ENCODE assay signal across 13 cellular contexts in the genomic region with DNA sequence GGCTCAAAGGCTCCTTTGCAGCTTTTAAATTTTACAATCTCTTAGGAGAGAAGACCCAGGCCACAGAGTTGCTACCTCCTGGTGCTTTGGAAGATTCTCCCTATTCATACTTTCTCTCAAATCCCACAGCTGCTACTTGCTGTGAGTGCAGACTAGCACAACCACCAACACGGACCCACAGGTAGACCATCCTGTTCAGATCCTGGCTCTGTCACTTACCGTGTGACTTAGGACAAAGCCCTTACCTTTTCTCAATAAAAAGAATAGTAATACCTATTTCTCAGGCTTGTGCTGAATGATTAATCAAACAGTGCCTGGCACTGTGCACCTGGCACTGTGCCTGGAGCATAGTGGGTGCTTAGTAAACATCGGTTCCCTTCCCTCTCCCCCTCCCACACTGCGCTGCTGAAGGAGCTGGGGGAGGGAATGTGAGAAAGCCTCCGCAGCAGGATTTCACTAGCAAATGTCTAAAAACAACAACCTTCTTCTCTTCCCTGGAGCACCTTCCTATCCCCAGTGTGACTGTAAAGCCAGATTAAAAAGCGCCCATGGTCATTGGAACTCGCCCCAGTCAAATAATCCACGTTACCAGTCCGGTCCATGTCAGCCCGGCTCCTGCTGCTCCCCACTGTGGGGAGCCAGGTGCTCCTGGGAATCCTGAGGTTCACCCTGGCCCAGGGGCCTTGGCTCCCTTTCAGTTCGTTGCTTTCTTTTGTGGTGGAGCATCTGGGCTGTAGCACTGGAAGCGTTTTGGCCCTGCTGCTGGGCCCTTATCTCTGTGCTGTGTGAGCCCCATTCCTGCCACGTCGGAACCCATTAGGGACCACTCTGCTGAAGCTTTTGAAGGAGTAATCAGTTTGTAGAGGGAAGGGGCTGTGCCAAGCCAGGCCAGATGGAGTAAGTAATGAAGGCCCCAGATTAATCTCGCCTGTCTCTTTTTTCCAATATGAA.
DNase-seq lines count a peak whose midpoint lies in the region; ATAC-seq, FAIRE-seq and TF ChIP-seq lines count a peak whose summit lies in the region.
"Had no signal": no experiment of that assay in that cellular context is flagged by ENCODE, and none has a peak within 500 bp of the region (broad histone marks: within the 10 kb centered on the region; RNA-seq: fewer than 3 reads in every experiment).

No MANE protein-coding gene starts in this region.

- FAIRE-seq in endothelial cell of umbilical vein (lab: Jason Lieb, UNC) = no peak
- FAIRE-seq: islet of Langerhans had no signal

- TF ChIP-seq CTCF in endothelial cell of umbilical vein (IDR thresholded peaks at IDR 0.05; ENCODE audit: extremely low read depth in 1 of 2, insufficient read depth in 1 of 2, low read depth in 1 of 2, low read length in 2 of 2) (no peak), GM10266 (IDR thresholded peaks at IDR 0.05; ENCODE audit: control insufficient read depth, insufficient read depth, low read depth, missing control alignments) (no peak)

- H3K9me3 Mint-ChIP-seq in activated naive CD4-positive, alpha-beta T cell treated with anti-CD3 and anti-CD28 coated beads, Interleukin-2, amount 10 ng/mL, durations not matched to agents 7 days and 5 days = peaks cover 10% of the 10 kb centered on the region

- POLR2A ChIA-PET in endothelial cell of umbilical vein (lab: Charles Lee) = interaction anchor here (0.8 kb wide), 1 partner anchor 24 kb away, joined by 3 read pairs; no protein-coding TSS in a partner anchor

- no peak overlapping the region for H3K9ac ChIP-seq in endothelial cell of umbilical vein (replicated peaks; ENCODE audit: extremely low read depth, insufficient read depth, low read length)

- H3K27ac ChIP-seq in endothelial cell of umbilical vein (ENCODE audit: insufficient read depth, low read depth, low read length) = no peak overlapping the region
- H3K27ac ChIP-seq: right lobe of liver, SJSA1 had no signal

- no peaks in the 10 kb centered on the region for H3K4me1 ChIP-seq in endothelial cell of umbilical vein (ENCODE audit: control insufficient read depth, extremely low read depth, insufficient read depth, low read length)

- H3K9me3 ChIP-seq in endothelial cell of umbilical vein (replicated peaks; ENCODE audit: control insufficient read depth, insufficient read depth, low read length) = no peaks in the 10 kb centered on the region
- H3K9me3 ChIP-seq: right lobe of liver, SJSA1 had no signal

- H3K36me3 ChIP-seq in endothelial cell of umbilical vein (ENCODE audit: control insufficient read depth in 2 of 2, extremely low read depth in 1 of 2, insufficient read depth in 2 of 2, low read length in 2 of 2) = no peaks in the 10 kb centered on the region
- H3K36me3 ChIP-seq: right lobe of liver, SJSA1 had no signal

- H3K79me2 ChIP-seq in endothelial cell of umbilical vein (ENCODE audit: control insufficient read depth, insufficient read depth, low read length) = no peaks in the 10 kb centered on the region

- H3K27me3 Mint-ChIP-seq in activated naive CD4-positive, alpha-beta T cell treated with anti-CD3 and anti-CD28 coated beads, Interleukin-2, amount 10 ng/mL, durations not matched to agents 7 days and 5 days = peaks cover 4% of the 10 kb centered on the region

- H3K36me3 Mint-ChIP-seq in activated naive CD4-positive, alpha-beta T cell treated with anti-CD3 and anti-CD28 coated beads, Interleukin-2, amount 10 ng/mL, durations not matched to agents 7 days and 5 days = peaks cover 3% of the 10 kb centered on the region

- dilution Hi-C loops in endothelial cell of umbilical vein (cut with MboI; ENCODE audit: extremely low pct_ligation_motif_present, low sequenced_read_pairs) = loop anchor here (25.0 kb wide), 2 partner anchors 462 to 562 kb away; no protein-coding TSS in a partner anchor

- no peaks in the 10 kb centered on the region for H3K9me1 ChIP-seq in endothelial cell of umbilical vein (replicated peaks; ENCODE audit: control insufficient read depth, extremely low read depth, insufficient read depth, low read length)

- H3K4me1 Mint-ChIP-seq in activated naive CD4-positive, alpha-beta T cell treated with anti-CD3 and anti-CD28 coated beads, Interleukin-2, amount 10 ng/mL, durations not matched to agents 7 days and 5 days = no peaks in the 10 kb centered on the region

- no peak overlapping the region for H3K27ac Mint-ChIP-seq in activated naive CD4-positive, alpha-beta T cell treated with anti-CD3 and anti-CD28 coated beads, Interleukin-2, amount 10 ng/mL, durations not matched to agents 7 days and 5 days
- H3K27ac Mint-ChIP-seq: activated naive CD8-positive, alpha-beta T cell had no signal

- H2AFZ ChIP-seq in endothelial cell of umbilical vein (ENCODE audit: low read depth, low read length) = peak overlapping the region; percentile 17

- no peak for TF ChIP-seq POLR2A in endothelial cell of umbilical vein (IDR thresholded peaks at IDR 0.05; ENCODE audit: low read depth, low read length)

- intact Hi-C loops in endothelial cell of umbilical vein (cut with micrococcal nuclease) = loop anchor here (1.0 kb wide), 4 partner anchors 60 to 568 kb away; no protein-coding TSS in a partner anchor

- no peak overlapping the region for H3K4me3 ChIP-seq in endothelial cell of umbilical vein (replicated peaks in 1 of 3; ENCODE audit: insufficient read depth in 1 of 3, low read depth in 1 of 3, low read length in 3 of 3)
- H3K4me3 ChIP-seq: right lobe of liver, SJSA1 had no signal

- CTCF ChIA-PET in endothelial cell of umbilical vein (lab: Charles Lee) = interaction anchor here (0.7 to 9.0 kb wide), 50 partner anchors 8 to 593 kb away, joined by 3 to 224 read pairs (median 4); a partner anchor contains a TSS
- CTCF ChIA-PET in activated naive CD4-positive, alpha-beta T cell treated with anti-CD3 and anti-CD28 coated beads, Interleukin-2, amount 10 ng/mL, durations not matched to agents 7 days and 5 days (lab: Charles Lee) = interaction anchor here (0.9 to 1.2 kb wide), 3 partner anchors 16 to 572 kb away, joined by 3 to 6 read pairs (median 5); no protein-coding TSS in a partner anchor

- H3K27me3 ChIP-seq in endothelial cell of umbilical vein (ENCODE audit: control insufficient read depth in 2 of 2, insufficient read depth in 2 of 2, low read length in 2 of 2) = peaks cover 0 to 4% of the 10 kb centered on the region in 2 experiments
- H3K27me3 ChIP-seq: right lobe of liver, SJSA1 had no signal

- peak; percentile 14 for DNase-seq in Ammon's horn (ENCODE audit: low spot score)
- peak; percentile 69 for DNase-seq in NCI-H82 (lab: John Stamatoyannopoulos, UW)
- DNase-seq in endothelial cell of umbilical vein (ENCODE audit: low read depth, low spot score) = no peak
- peak; percentile 7 for DNase-seq in occipital lobe (lab: John Stamatoyannopoulos, UW)
- no peak for DNase-seq in GM10266 (ENCODE audit: extremely low spot score)
- no peak for DNase-seq in activated naive CD4-positive, alpha-beta T cell treated with anti-CD3 and anti-CD28 coated beads, Interleukin-2, amount 10 ng/mL, durations not matched to agents 7 days and 5 days
- DNase-seq in A172 (ENCODE audit: low spot score) = no peak
- DNase-seq: NCI-H187 had no signal

- ATAC-seq in GM21367 (IDR thresholded peaks at IDR 0.05; ENCODE audit: unreplicated experiment) = no peak

- H4K20me1 ChIP-seq in endothelial cell of umbilical vein (replicated peaks; ENCODE audit: control insufficient read depth, extremely low read depth, insufficient read depth, low read length) = no peaks in the 10 kb centered on the region

- no peak overlapping the region for H3K4me2 ChIP-seq in endothelial cell of umbilical vein (ENCODE audit: insufficient read depth, low read length)

- no peak overlapping the region for H3K4me3 Mint-ChIP-seq in activated naive CD4-positive, alpha-beta T cell treated with anti-CD3 and anti-CD28 coated beads, Interleukin-2, amount 10 ng/mL, durations not matched to agents 7 days and 5 days
- H3K4me3 Mint-ChIP-seq: activated naive CD8-positive, alpha-beta T cell had no signal

- no TSS peak for BruUV-seq in endothelial cell of umbilical vein (replicated peaks; lab: Mats Ljungman, UMichigan)

TF ChIP-seq in endothelial cell of umbilical vein, 7 proteins besides CTCF, POLR2A, EP300 and RAD21:
- TF ChIP-seq, protein P1, sequence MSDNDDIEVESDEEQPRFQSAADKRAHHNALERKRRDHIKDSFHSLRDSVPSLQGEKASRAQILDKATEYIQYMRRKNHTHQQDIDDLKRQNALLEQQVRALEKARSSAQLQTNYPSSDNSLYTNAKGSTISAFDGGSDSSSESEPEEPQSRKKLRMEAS (IDR thresholded peaks at IDR 0.05; ENCODE audit: insufficient read depth, insufficient read length) = no peak
- TF ChIP-seq POLR2AphosphoS5 (IDR thresholded peaks at IDR 0.05; ENCODE audit: insufficient read depth, low read depth, low read length) (no peak), MYC (IDR thresholded peaks at IDR 0.05; ENCODE audit: low read depth, low read length) (no peak), GATA2 (IDR thresholded peaks at IDR 0.05; ENCODE audit: insufficient read depth, insufficient read length, low read depth, low read length) (no peak), EZH2 (IDR thresholded peaks at IDR 0.05; ENCODE audit: borderline replicate concordance, low read depth, low read length, severe bottlenecking) (no peak), FOS (IDR thresholded peaks at IDR 0.05; ENCODE audit: borderline replicate concordance, insufficient read depth, low read length) (no peak), JUN (IDR thresholded peaks at IDR 0.05; ENCODE audit: borderline replicate concordance, insufficient read depth, insufficient read length, low read depth) (no peak)

Comparison
In these comparisons a context has a peak if more than half of its experiments do, and no peak if none do; other contexts are left out.
1. DNase-seq: peak in Ammon's horn (single experiment), NCI-H82 (single experiment) and occipital lobe (single experiment); none in endothelial cell of umbilical vein (single experiment), GM10266 (single experiment), activated naive CD4-positive, alpha-beta T cell treated with anti-CD3 and anti-CD28 coated beads, Interleukin-2, amount 10 ng/mL, durations not matched to agents 7 days and 5 days (single experiment) and A172 (single experiment).